19 cellular contexts compared by ENCODE assay signal in genomic region chr7:69177941-69178494, GRCh38.
DNase-seq lines count a peak whose midpoint lies in the region; ATAC-seq and TF ChIP-seq lines count a peak whose summit lies in the region.
"Had no signal": no experiment of that assay in that cellular context is flagged by ENCODE, and none has a peak within 500 bp of the region (broad histone marks: within the 10 kb centered on the region; RNA-seq: fewer than 3 reads in every experiment).

No MANE protein-coding gene starts in this region.

- no peak overlapping the region for H3K4me3 ChIP-seq in esophagus (ENCODE audit: low read depth in 1 of 2, low read length in 2 of 2)
- no peak overlapping the region for H3K4me3 ChIP-seq in right cardiac atrium (ENCODE audit: low read length)
- no peak overlapping the region for H3K4me3 ChIP-seq in uterus
- H3K4me3 ChIP-seq: K562, pancreas, thyroid gland had no signal

- H3K27ac ChIP-seq in esophagus (ENCODE audit: low read depth in 2 of 2, low read length in 1 of 2): peak overlapping the region; percentile 11 to 27
- peak overlapping the region; percentile 59 for H3K27ac ChIP-seq in right cardiac atrium (ENCODE audit: low read length)
- H3K27ac ChIP-seq in uterus: peak overlapping the region; percentile 40 to 67
- H3K27ac ChIP-seq: pancreas, thyroid gland, WERI-Rb-1 had no signal

- DNase-seq in GM04503 (ENCODE audit: low read depth) (peak; percentile 37), right cardiac atrium (peak in 1 of 3 donors; percentile 61), uterus (peak; percentile 51 to 60), foreskin melanocyte (no peak), amniotic stem cell (lab: John Stamatoyannopoulos, UW) (no peak)
- DNase-seq: activated CD4-positive, alpha-beta T cell treated with anti-CD3 and anti-CD28 coated beads, Interleukin-2, amount 50 U/mL, for 1 hour; activated CD8-positive, alpha-beta memory T cell treated with anti-CD3 and anti-CD28 coated beads, Interleukin-2, amount 50 U/mL, for 4 hours; activated effector memory CD4-positive, alpha-beta T cell treated with Interleukin-2 at 50 U/mL for 16 hours; natural killer cell; NCI-H774; pancreas; stimulated activated CD4-positive, alpha-beta T cell treated with anti-CD3 and anti-CD28 coated beads, Interleukin-2, amount 100 ng/mL, for 24 hours; stimulated activated naive CD4-positive, alpha-beta T cell; T-helper 2 cell; thyroid gland; WERI-Rb-1 had no signal

- TF ChIP-seq POLR2A in uterus (IDR thresholded peaks at IDR 0.05): no peak

- WGBS in esophagus, 2 donors: 54 to 60% methylated on average over 9 of the region's 9 CpGs
- WGBS in right cardiac atrium: 35% methylated on average over 9 of the region's 9 CpGs

- H3K36me3 ChIP-seq in esophagus (ENCODE audit: control insufficient read depth in 2 of 2, insufficient read depth in 2 of 2, low read length in 1 of 2): no peaks in the 10 kb centered on the region
- no peaks in the 10 kb centered on the region for H3K36me3 ChIP-seq in uterus
- H3K36me3 ChIP-seq: pancreas, thyroid gland, WERI-Rb-1 had no signal

- H3K9me3 ChIP-seq in esophagus (ENCODE audit: control insufficient read depth in 2 of 2, insufficient read depth in 1 of 2, low read depth in 1 of 2, low read length in 1 of 2) (no peaks in the 10 kb centered on the region), right cardiac atrium (ENCODE audit: control insufficient read depth, low read length) (no peaks in the 10 kb centered on the region), uterus (no peaks in the 10 kb centered on the region)
- H3K9me3 ChIP-seq: pancreas, thyroid gland had no signal

- intact Hi-C loops in right cardiac atrium (cut with DNase I): no loop called here
- intact Hi-C loops in uterus (cut with DNase I; ENCODE audit: low total_unique reads): no loop called here

- H3K27me3 ChIP-seq in esophagus (ENCODE audit: control insufficient read depth in 1 of 2, insufficient read depth in 2 of 2, low read length in 2 of 2): no peaks in the 10 kb centered on the region
- H3K27me3 ChIP-seq in right cardiac atrium (ENCODE audit: control insufficient read depth, insufficient read depth): no peaks in the 10 kb centered on the region
- no peaks in the 10 kb centered on the region for H3K27me3 ChIP-seq in uterus
- H3K27me3 ChIP-seq: pancreas, thyroid gland had no signal

- no peaks in the 10 kb centered on the region for H3K4me1 ChIP-seq in esophagus (ENCODE audit: control insufficient read depth in 2 of 2, insufficient read depth in 2 of 2, low read length in 1 of 2)
- H3K4me1 ChIP-seq in right cardiac atrium (ENCODE audit: control insufficient read depth, insufficient read depth, low read length): no peaks in the 10 kb centered on the region
- no peaks in the 10 kb centered on the region for H3K4me1 ChIP-seq in uterus
- H3K4me1 ChIP-seq: pancreas, thyroid gland had no signal

- TF ChIP-seq CTCF in uterus (IDR thresholded peaks at IDR 0.05): no peak

- peak; percentile 77 to 83 for ATAC-seq in right cardiac atrium
- no peak for ATAC-seq in HG03108 (IDR thresholded peaks at IDR 0.05; ENCODE audit: unreplicated experiment)
- ATAC-seq: K562, natural killer cell had no signal

Comparison
In these comparisons a context has a peak if more than half of its experiments do, and no peak if none do; other contexts are left out.
1. DNase-seq: peak in GM04503 (single experiment) and uterus (2 of 2); none in foreskin melanocyte (single experiment) and amniotic stem cell (single experiment).
2. Peak in every context shown above with its lines, with median percentiles within 50 percentile points of each other: H3K27ac ChIP-seq.